In the genomic region with DNA sequence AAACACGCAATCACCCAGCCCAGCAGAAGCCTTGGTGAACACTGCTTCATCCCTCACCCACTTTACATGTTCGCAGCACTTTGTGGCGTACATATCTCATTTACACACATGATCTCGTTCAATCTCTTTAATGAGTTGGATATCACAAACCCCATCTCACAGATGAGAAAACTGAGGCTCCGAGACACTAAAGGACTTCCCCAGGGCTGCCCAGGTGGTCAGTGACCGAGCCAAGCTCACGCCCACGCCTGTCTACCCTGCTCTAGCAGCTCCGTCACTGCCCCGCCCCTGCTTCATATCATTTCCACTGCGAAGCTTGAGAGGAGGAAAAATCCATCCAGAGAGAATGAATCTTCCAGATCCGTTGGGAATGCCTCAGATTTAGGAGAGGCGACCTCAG, we compare ENCODE assay signal across 16 cellular contexts. TPM values are rescaled to one million over a fixed set of nuclear protein-coding genes. Genes with fewer than 3 reads are reported as not detected.
A peak's percentile ranks its signal among the peaks of the same experiment; 100 is the strongest.
DNase-seq lines count a peak whose midpoint lies in the region; ATAC-seq and TF ChIP-seq lines count a peak whose summit lies in the region.
"Had no signal": no experiment of that assay in that cellular context is flagged by ENCODE, and none has a peak within 500 bp of the region (broad histone marks: within the 10 kb centered on the region; RNA-seq: fewer than 3 reads in every experiment).

No MANE protein-coding gene starts in this region.

- CTCF ChIA-PET in PC-3 (lab: Charles Lee), result interaction anchor here (0.9 to 1.0 kb wide), 2 partner anchors 9 to 383 kb away, joined by 6 to 14 read pairs; no protein-coding TSS in a partner anchor

- no peaks in the 10 kb centered on the region for H3F3A ChIP-seq in PC-3 (ENCODE audit: low read length, unreplicated experiment)

- no peaks in the 10 kb centered on the region for H3K79me2 ChIP-seq in PC-3 (ENCODE audit: low read length)

- no peaks in the 10 kb centered on the region; a peak in 1 of 22 replicates for H4K20me1 ChIP-seq in BLaER1 treated with 17β-estradiol and CSF1 and Interleukin-3, amounts not matched to agents 10 nM and 100 nM
- H4K20me1 ChIP-seq in PC-3 (ENCODE audit: low read length), result no peaks in the 10 kb centered on the region

- no peak overlapping the region for H3K23ac ChIP-seq in neuronal stem cell (ENCODE audit: low read depth, low read length, poor library complexity)

- H3K36me3 Mint-ChIP-seq in effector memory CD8-positive, alpha-beta T cell (ENCODE audit: insufficient read depth), result no peaks in the 10 kb centered on the region

- H4K8ac ChIP-seq in neuronal stem cell (ENCODE audit: low read depth, low read length), result no peak overlapping the region

- no TSS peak for BruUV-seq in PC-3 (replicated peaks; lab: Mats Ljungman, UMichigan)

- no peak overlapping the region for H2BK5ac ChIP-seq in neuronal stem cell (ENCODE audit: low read length)

- no peak overlapping the region for H2AFZ ChIP-seq in PC-3 (ENCODE audit: low read length)
- H2AFZ ChIP-seq in neuronal stem cell (ENCODE audit: low read length), result no peak overlapping the region

- H3K79me1 ChIP-seq in neuronal stem cell (ENCODE audit: low read depth, low read length), result no peaks in the 10 kb centered on the region

- H3K4ac ChIP-seq in neuronal stem cell (ENCODE audit: low read length), result peak overlapping the region; percentile 57

- H3K4me1 Mint-ChIP-seq in effector memory CD8-positive, alpha-beta T cell (ENCODE audit: low read depth in 2 of 2), result peaks cover 2 to 6% of the 10 kb centered on the region in 2 donors

- TF ChIP-seq CTCF in PC-3 (conservative IDR thresholded peaks at IDR 0.05; ENCODE audit: low read depth, low read length) (no peak), esophagus muscularis mucosa (IDR thresholded peaks at IDR 0.05) (no peak)

- H3K14ac ChIP-seq in neuronal stem cell (ENCODE audit: low read length), result peak overlapping the region; percentile 65

- H3K4me1 ChIP-seq in BLaER1 treated with 17β-estradiol and CSF1 and Interleukin-3, amounts not matched to agents 10 nM and 100 nM, result peaks cover 4 to 33% (median 10%) of the 10 kb centered on the region in 10 experiments; a peak in 18 of 20 replicates
- H3K4me1 ChIP-seq in PC-3 (ENCODE audit: insufficient read depth, low read length), result no peaks in the 10 kb centered on the region
- peaks cover 0 to 23% (median 17%) of the 10 kb centered on the region in 4 donors for H3K4me1 ChIP-seq in esophagus muscularis mucosa
- peaks cover 0 to 4% of the 10 kb centered on the region in 2 donors for H3K4me1 ChIP-seq in neuronal stem cell (ENCODE audit: control insufficient read depth in 2 of 2, insufficient read depth in 1 of 2, low read depth in 1 of 2, low read length in 2 of 2)

- H3K27ac ChIP-seq in BLaER1 treated with 17β-estradiol and CSF1 and Interleukin-3, amounts not matched to agents 10 nM and 100 nM, result no peak overlapping the region
- H3K27ac ChIP-seq in PC-3 (ENCODE audit: low read length) (no peak overlapping the region), esophagus muscularis mucosa (replicated peaks in 1 of 4) (peak overlapping the region; percentile 42 to 52 (median 46)), neuronal stem cell (replicated peaks; ENCODE audit: low read length) (no peak overlapping the region)
- H3K27ac ChIP-seq: lower lobe of right lung had no signal

- TF ChIP-seq EP300 in esophagus muscularis mucosa (IDR thresholded peaks at IDR 0.05), result no peak

- no peaks in the 10 kb centered on the region for H3K9me3 ChIP-seq in BLaER1 treated with 17β-estradiol and CSF1 and Interleukin-3, amounts not matched to agents 10 nM and 100 nM (replicated peaks in 1 of 11)
- H3K9me3 ChIP-seq in PC-3 (ENCODE audit: low read length), result no peaks in the 10 kb centered on the region
- H3K9me3 ChIP-seq in esophagus muscularis mucosa, result no peaks in the 10 kb centered on the region
- no peaks in the 10 kb centered on the region for H3K9me3 ChIP-seq in neuronal stem cell (replicated peaks in 1 of 2; ENCODE audit: control insufficient read depth in 2 of 2, insufficient read depth in 1 of 2, low read depth in 1 of 2, low read length in 2 of 2)
- H3K9me3 ChIP-seq: lower lobe of right lung had no signal

- H2BK12ac ChIP-seq in neuronal stem cell (ENCODE audit: low read length), result no peak overlapping the region

- H3K27ac Mint-ChIP-seq in effector memory CD8-positive, alpha-beta T cell, result no peak overlapping the region
- H3K27ac Mint-ChIP-seq: activated CD4-positive, alpha-beta T cell treated with anti-CD3 and anti-CD28 coated beads, Interleukin-2, amount 10 ng/mL, durations not matched to agents 7 days and 5 days; nephron had no signal

- no peak overlapping the region for H4K91ac ChIP-seq in neuronal stem cell (ENCODE audit: low read depth, low read length, poor library complexity)

- ATAC-seq in PC-3, result no peak
- no peak for ATAC-seq in effector memory CD8-positive, alpha-beta T cell (replicated peaks)
- ATAC-seq in GM21360 (IDR thresholded peaks at IDR 0.05; ENCODE audit: unreplicated experiment), result no peak
- ATAC-seq in left lobe of liver, result no peak

- H3K36me3 ChIP-seq in BLaER1 treated with 17β-estradiol and CSF1 and Interleukin-3, amounts not matched to agents 10 nM and 100 nM, result no peaks in the 10 kb centered on the region
- H3K36me3 ChIP-seq in PC-3 (ENCODE audit: low read depth, low read length), result no peaks in the 10 kb centered on the region
- no peaks in the 10 kb centered on the region for H3K36me3 ChIP-seq in esophagus muscularis mucosa
- H3K36me3 ChIP-seq in neuronal stem cell (replicated peaks in 1 of 2; ENCODE audit: control insufficient read depth in 2 of 2, insufficient read depth in 2 of 2, low read length in 2 of 2), result no peaks in the 10 kb centered on the region
- H3K36me3 ChIP-seq: lower lobe of right lung had no signal

- H3K4me3 ChIP-seq in BLaER1 treated with 17β-estradiol and CSF1 and Interleukin-3, amounts not matched to agents 10 nM and 100 nM, result no peak overlapping the region
- no peak overlapping the region for H3K4me3 ChIP-seq in PC-3 (ENCODE audit: low read length)
- H3K4me3 ChIP-seq in esophagus muscularis mucosa, result peak overlapping the region in 2 of 4 donors; percentile 1 to 21
- no peak overlapping the region for H3K4me3 ChIP-seq in neuronal stem cell (ENCODE audit: low read length in 2 of 2)
- H3K4me3 ChIP-seq: lower lobe of right lung had no signal

- DNase-seq in PC-3 (no peak), esophagus muscularis mucosa (ENCODE audit: extremely low spot score) (no peak), neuronal stem cell (ENCODE audit: low spot score) (no peak), left lobe of liver (ENCODE audit: low spot score) (no peak), AG20443 (ENCODE audit: low spot score) (no peak)
- no peak for DNase-seq in effector memory CD8-positive, alpha-beta T cell
- DNase-seq: cortex of kidney, HCEC 1CT, SIG-M5, T1000 had no signal

- WGBS in esophagus muscularis mucosa, result 73% methylated on average over 10 of the region's 13 CpGs
- WGBS in neuronal stem cell (ENCODE audit: extremely low coverage in 2 of 2, insufficient read length in 2 of 2, insufficient replicate concordance in 1 of 2), 2 donors, result no CpG with 5 or more reads among the region's 13 CpGs

- peaks cover 0 to 5% (median 0%) of the 10 kb centered on the region in 11 experiments; a peak in 1 of 22 replicates for H3K27me3 ChIP-seq in BLaER1 treated with 17β-estradiol and CSF1 and Interleukin-3, amounts not matched to agents 10 nM and 100 nM
- H3K27me3 ChIP-seq in PC-3 (ENCODE audit: low read length), result peaks cover 46% of the 10 kb centered on the region
- peaks cover 0 to 24% (median 0%) of the 10 kb centered on the region in 4 donors for H3K27me3 ChIP-seq in esophagus muscularis mucosa
- peaks cover 0 to 26% (median 3%) of the 10 kb centered on the region in 3 experiments for H3K27me3 ChIP-seq in neuronal stem cell (ENCODE audit: control insufficient read depth in 3 of 3, insufficient read depth in 3 of 3, low read depth in 1 of 3, low read length in 3 of 3)

- H3K18ac ChIP-seq in neuronal stem cell (ENCODE audit: low read length), result peak overlapping the region; percentile 42

- H3K9me2 ChIP-seq in PC-3 (replicated peaks; ENCODE audit: low read length), result no peaks in the 10 kb centered on the region

- H3K9ac ChIP-seq in BLaER1 treated with 17β-estradiol and CSF1 and Interleukin-3, amounts not matched to agents 10 nM and 100 nM, result no peak overlapping the region
- H3K9ac ChIP-seq in PC-3 (ENCODE audit: low read length), result no peak overlapping the region
- no peak overlapping the region for H3K9ac ChIP-seq in neuronal stem cell (ENCODE audit: low read depth, low read length, poor library complexity)

- H3K27me3 Mint-ChIP-seq in effector memory CD8-positive, alpha-beta T cell, result peaks cover 0 to 9% of the 10 kb centered on the region in 2 donors

- TF ChIP-seq POLR2A in esophagus muscularis mucosa (IDR thresholded peaks at IDR 0.05; ENCODE audit: low read depth), result no peak

- peak overlapping the region in 9 of 11 experiments; percentile 19 to 67 (median 48); a peak in 14 of 22 replicates for H3K4me2 ChIP-seq in BLaER1 treated with 17β-estradiol and CSF1 and Interleukin-3, amounts not matched to agents 10 nM and 100 nM
- H3K4me2 ChIP-seq in PC-3 (ENCODE audit: low read length), result peak overlapping the region; percentile 13; the same call in 1 of the 2 replicates
- H3K4me2 ChIP-seq in neuronal stem cell (ENCODE audit: insufficient read depth, low read length, poor library complexity, severe bottlenecking), result no peak overlapping the region

- H2BK120ac ChIP-seq in neuronal stem cell (ENCODE audit: low read depth, low read length), result no peak overlapping the region

- no peaks in the 10 kb centered on the region for H3K9me3 Mint-ChIP-seq in effector memory CD8-positive, alpha-beta T cell
- H3K9me3 Mint-ChIP-seq: activated CD4-positive, alpha-beta T cell treated with anti-CD3 and anti-CD28 coated beads, Interleukin-2, amount 10 ng/mL, durations not matched to agents 7 days and 5 days; nephron had no signal

- intact Hi-C loops in PC-3 (cut with micrococcal nuclease), result no loop called here
- intact Hi-C loops in esophagus muscularis mucosa (cut with DNase I), result loop anchor here (5.0 to 10.0 kb wide), 2 partner anchors 136 to 244 kb away; no protein-coding TSS in a partner anchor

- H2AK5ac ChIP-seq in neuronal stem cell (ENCODE audit: low read depth, low read length), result no peak overlapping the region

- no peak overlapping the region for H3K4me3 Mint-ChIP-seq in effector memory CD8-positive, alpha-beta T cell
- H3K4me3 Mint-ChIP-seq: activated CD4-positive, alpha-beta T cell treated with anti-CD3 and anti-CD28 coated beads, Interleukin-2, amount 10 ng/mL, durations not matched to agents 7 days and 5 days had no signal

- no peak overlapping the region for H2BK15ac ChIP-seq in neuronal stem cell (ENCODE audit: low read length)

- POLR2A ChIA-PET in PC-3 (lab: Charles Lee; ENCODE audit: unreplicated experiment), result no interaction called here

RNA-seq across cellular contexts. Expression of gene DSCAML1, which starts 11.8 kb away (rescaled TPM):
- not detected in 2 replicates for total RNA-seq in PC-3 (2014; rRNA removed)
- 1 to 10 TPM in 2 of 4 donors, under 1 TPM in 2; 0.50 to 5.8 (median 1.2) TPM for total RNA-seq in esophagus muscularis mucosa
- 0.47 TPM for polyA plus RNA-seq in neuronal stem cell (2013, experiment 1 of 2)
- 0.50 TPM for polyA plus RNA-seq in neuronal stem cell (2013, experiment 2 of 2)
- 1.4 TPM for total RNA-seq in left lobe of liver
- total RNA-seq: esophagus mucosa had no signal

RNA-seq across cellular contexts. Expression of gene FXYD2, which starts 15.8 kb away (rescaled TPM):
- total RNA-seq in PC-3 (2014; rRNA removed) (not detected in 2 replicates), esophagus muscularis mucosa (1 to 10 TPM in 3 of 4 donors, under 1 TPM in 1; 0.52 to 5.8 (median 3.7) TPM), left lobe of liver (13.6 TPM)
- polyA plus RNA-seq in neuronal stem cell (2013, experiment 1 of 2), result 4.1 TPM
- 3.3 TPM for polyA plus RNA-seq in neuronal stem cell (2013, experiment 2 of 2)
- total RNA-seq: esophagus mucosa had no signal

Comparison
In these comparisons a context has a peak if more than half of its experiments do, and no peak if none do; other contexts are left out.
1. H3K27ac ChIP-seq: peak in esophagus muscularis mucosa (4 of 4); none in BLaER1 treated with 17β-estradiol and CSF1 and Interleukin-3, amounts not matched to agents 10 nM and 100 nM (0 of 11), PC-3 (single experiment) and neuronal stem cell (single experiment).